ENCODE assay signal across 23 cellular contexts in the genomic region with DNA sequence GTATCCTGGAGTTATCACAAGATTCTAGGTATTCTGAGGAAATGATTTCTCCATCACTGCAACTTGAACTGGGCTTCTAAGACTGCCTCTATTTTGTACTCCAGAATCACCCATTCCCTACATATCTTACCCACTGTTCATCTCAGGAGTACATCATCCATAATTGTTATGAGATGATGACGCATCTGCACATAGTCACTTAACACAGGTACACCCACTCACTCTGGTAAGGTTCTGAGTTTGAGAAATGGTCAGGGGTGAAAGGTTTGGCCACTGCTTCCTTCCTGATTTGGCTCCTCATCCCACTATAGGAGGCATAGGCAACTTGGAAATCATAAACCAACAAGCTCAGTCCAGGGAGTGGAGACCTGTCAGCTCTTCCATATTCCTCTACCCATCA.
A peak's percentile ranks its signal among the peaks of the same experiment; 100 is the strongest.
DNase-seq lines count a peak whose midpoint lies in the region; ATAC-seq, FAIRE-seq and TF ChIP-seq lines count a peak whose summit lies in the region.
"Had no signal": no experiment of that assay in that cellular context is flagged by ENCODE, and none has a peak within 500 bp of the region (broad histone marks: within the 10 kb centered on the region; RNA-seq: fewer than 3 reads in every experiment).

No MANE protein-coding gene starts in this region.

- ATAC-seq in mucosa of descending colon, result peak; percentile 9
- ATAC-seq: left ventricle myocardium superior, Panc1 had no signal

- H3K27me3 ChIP-seq in bronchial epithelial cell (ENCODE audit: control insufficient read depth, insufficient read depth, low read length), result no peaks in the 10 kb centered on the region
- no peaks in the 10 kb centered on the region for H3K27me3 ChIP-seq in tibial artery
- H3K27me3 ChIP-seq: esophagus squamous epithelium, right atrium auricular region, upper lobe of left lung had no signal

- H3K4me3 ChIP-seq in bronchial epithelial cell (ENCODE audit: low read depth, low read length) (no peak overlapping the region), mucosa of descending colon (no peak overlapping the region), tibial artery (no peak overlapping the region)
- H3K4me3 ChIP-seq: esophagus squamous epithelium, right atrium auricular region, upper lobe of left lung had no signal

- peaks cover 2% of the 10 kb centered on the region for H3K4me1 ChIP-seq in mucosa of descending colon (ENCODE audit: low read depth)
- H3K4me1 ChIP-seq in tibial artery, result no peaks in the 10 kb centered on the region
- H3K4me1 ChIP-seq: esophagus squamous epithelium, parathyroid adenoma, right atrium auricular region, upper lobe of left lung had no signal

- H3K27ac ChIP-seq in tibial artery, result no peak overlapping the region
- H3K27ac ChIP-seq: esophagus squamous epithelium, KMS-11, parathyroid adenoma, right atrium auricular region, upper lobe of left lung had no signal

- H3K36me3 ChIP-seq in bronchial epithelial cell (ENCODE audit: control insufficient read depth, insufficient read depth, low read length) (no peaks in the 10 kb centered on the region), mucosa of descending colon (ENCODE audit: low read depth) (no peaks in the 10 kb centered on the region), tibial artery (no peaks in the 10 kb centered on the region)
- H3K36me3 ChIP-seq: esophagus squamous epithelium, right atrium auricular region, upper lobe of left lung had no signal

- H3K9me3 ChIP-seq in mucosa of descending colon, result no peaks in the 10 kb centered on the region
- no peaks in the 10 kb centered on the region for H3K9me3 ChIP-seq in tibial artery
- H3K9me3 ChIP-seq: esophagus squamous epithelium, right atrium auricular region, upper lobe of left lung had no signal

- DNase-seq in GM12891 (ENCODE audit: insufficient read length, low spot score), result no peak
- DNase-seq in NCI-H69 (lab: John Stamatoyannopoulos, UW), result peak; percentile 5
- peak; percentile 29 for DNase-seq in bronchial epithelial cell (ENCODE audit: low read depth)
- DNase-seq in mucosa of descending colon, result no peak
- DNase-seq in iPS-NIHi11 (ENCODE audit: low spot score), result no peak
- no peak for DNase-seq in effector CD8-positive, alpha-beta T cell (lab: John Stamatoyannopoulos, UW)
- no peak for DNase-seq in retina
- DNase-seq in tibial artery, result no peak
- DNase-seq: activated naive CD4-positive, alpha-beta T cell; activated T-cell treated with anti-CD3 and anti-CD28 coated beads, Interleukin-2, amount 50 U/mL, for 1 hour; cortex of kidney; DND-41; endodermal cell; esophagus squamous epithelium; left ventricle myocardium superior; NCI-H1436 treated with DMSO at 0.1 percent for 48 hours; nephron progenitor cell; SHP77 treated with DMSO at 0.1 percent for 48 hours; upper lobe of left lung had no signal

- FAIRE-seq in GM12891 (lab: Jason Lieb, UNC) (peak; percentile 66), bronchial epithelial cell (lab: Jason Lieb, UNC) (no peak)

- no peak for TF ChIP-seq POLR2A in GM12891 (IDR thresholded peaks at IDR 0.05; ENCODE audit: low read depth, low read length)

- TF ChIP-seq CTCF in bronchial epithelial cell (IDR thresholded peaks at IDR 0.05; ENCODE audit: insufficient read depth, low read length, severe bottlenecking), result no peak
- TF ChIP-seq CTCF in mucosa of descending colon (IDR thresholded peaks at IDR 0.05), result no peak
- TF ChIP-seq CTCF in tibial artery (IDR thresholded peaks at IDR 0.05), result no peak

- intact Hi-C loops in mucosa of descending colon (cut with DNase I, micrococcal nuclease), result no loop called here
- intact Hi-C loops in tibial artery (cut with DNase I; ENCODE audit: low total_unique reads), result no loop called here

TF ChIP-seq in GM12891, 5 proteins besides CTCF, POLR2A, EP300 and RAD21:
- TF ChIP-seq SPI1 (IDR thresholded peaks at IDR 0.05; ENCODE audit: low read depth, low read length), result no peak
- no peak for TF ChIP-seq POU2F2 (IDR thresholded peaks at IDR 0.05; ENCODE audit: low read depth, low read length)

Comparison
In these comparisons a context has a peak if more than half of its experiments do, and no peak if none do; other contexts are left out.
1. DNase-seq: peak in NCI-H69 (single experiment) and bronchial epithelial cell (single experiment); none in GM12891 (single experiment), mucosa of descending colon (0 of 3), iPS-NIHi11 (single experiment), effector CD8-positive, alpha-beta T cell (single experiment), retina (single experiment) and tibial artery (0 of 2).